21 cellular contexts compared by ENCODE assay signal in genomic region chr1:151036356-151036755, GRCh38. TPM values are rescaled to one million over a fixed set of nuclear protein-coding genes. Genes with fewer than 3 reads are reported as not detected.
A peak's percentile ranks its signal among the peaks of the same experiment; 100 is the strongest.
DNase-seq lines count a peak whose midpoint lies in the region; ATAC-seq and TF ChIP-seq lines count a peak whose summit lies in the region.
"Had no signal": no experiment of that assay in that cellular context is flagged by ENCODE, and none has a peak within 500 bp of the region (broad histone marks: within the 10 kb centered on the region; RNA-seq: fewer than 3 reads in every experiment).

Gene BNIPL, plus strand, starts transcription at chr1:151036586. Its CDS starts 140 bp downstream, at chr1:151036726.

- H3K9me3 ChIP-seq in breast epithelium (no peaks in the 10 kb centered on the region), left lung (no peaks in the 10 kb centered on the region), suprapubic skin (no peaks in the 10 kb centered on the region), ovary (no peaks in the 10 kb centered on the region)
- H3K9me3 ChIP-seq: gastroesophageal sphincter had no signal

- H3K4me1 ChIP-seq in breast epithelium (no peaks in the 10 kb centered on the region), left lung (no peaks in the 10 kb centered on the region), suprapubic skin (peaks cover 19% of the 10 kb centered on the region), ovary (ENCODE audit: insufficient read depth) (no peaks in the 10 kb centered on the region)
- H3K4me1 ChIP-seq: gastroesophageal sphincter had no signal

- H3K36me3 ChIP-seq in breast epithelium (no peaks in the 10 kb centered on the region), left lung (peaks cover 0 to 31% of the 10 kb centered on the region in 2 donors), suprapubic skin (peaks cover 25% of the 10 kb centered on the region), ovary (no peaks in the 10 kb centered on the region)

- ATAC-seq in left lung, result peak; percentile 86
- ATAC-seq: activated CD8-positive, alpha-beta T cell treated with anti-CD3 and anti-CD28 coated beads, Interleukin-2, amount 10 ng/mL, durations not matched to agents 7 days and 5 days; activated T-cell treated with anti-CD3 and anti-CD28 coated beads, Interleukin-2, amount 50 U/mL, for 72 hours; gastroesophageal sphincter had no signal

- peak within 1 kb of the TSS in 2 of 3 donors; percentile 30 to 31 for H3K4me3 ChIP-seq in breast epithelium
- no peak within 1 kb of the TSS for H3K4me3 ChIP-seq in left lung
- peak within 1 kb of the TSS; percentile 38 for H3K4me3 ChIP-seq in suprapubic skin
- H3K4me3 ChIP-seq in ovary, result no peak within 1 kb of the TSS
- H3K4me3 ChIP-seq: gastroesophageal sphincter, SK-N-MC had no signal

- no peak for TF ChIP-seq POLR2A in breast epithelium (IDR thresholded peaks at IDR 0.05)
- no peak for TF ChIP-seq POLR2A in suprapubic skin (IDR thresholded peaks at IDR 0.05)
- no peak for TF ChIP-seq POLR2A in ovary (IDR thresholded peaks at IDR 0.05)

- intact Hi-C loops in breast epithelium (cut with DNase I; ENCODE audit: low total_unique reads), result no loop called here
- intact Hi-C loops in left lung (cut with DNase I), result no loop called here
- intact Hi-C loops in ovary (cut with DNase I), result no loop called here

- TF ChIP-seq EP300 in suprapubic skin (IDR thresholded peaks at IDR 0.05) (no peak), ovary (IDR thresholded peaks at IDR 0.05) (no peak)

- H3K27ac ChIP-seq in breast epithelium (peak within 1 kb of the TSS; percentile 42 to 44), left lung (no peak within 1 kb of the TSS), suprapubic skin (peak within 1 kb of the TSS; percentile 66), ovary (no peak within 1 kb of the TSS)
- H3K27ac ChIP-seq: gastroesophageal sphincter, SK-N-MC, VCaP had no signal

- DNase-seq in SIG-M5 treated with dmso at 0.1 percent for 504 hours (lab: John Stamatoyannopoulos, UW; ENCODE audit: unreplicated experiment) (peak; percentile 57), SIG-M5 (lab: John Stamatoyannopoulos, UW) (no peak), breast epithelium (ENCODE audit: low spot score in 2 of 2) (no peak), left lung (no peak), suprapubic skin (ENCODE audit: low spot score in 2 of 2) (no peak), ovary (no peak), NCI-H345 (lab: John Stamatoyannopoulos, UW) (no peak), NCI-H1436 (lab: John Stamatoyannopoulos, UW) (no peak)
- DNase-seq: activated CD8-positive, alpha-beta T cell treated with anti-CD3 and anti-CD28 coated beads, Interleukin-2, amount 10 ng/mL, durations not matched to agents 7 days and 5 days; activated T-cell treated with anti-CD3 and anti-CD28 coated beads, Interleukin-2, amount 50 U/mL, for 72 hours; C1 segment of cervical spinal cord; DMS79 treated with DMSO at 0.1 percent for 48 hours; NCI-H2029; NCI-H526 treated with DMSO at 0.1 percent for 48 hours; occipital lobe; OCI-M1; stimulated activated CD4-positive, alpha-beta T cell treated with anti-CD3 and anti-CD28 coated beads, Interleukin-4, amount 100 ng/mL, for 4 hours had no signal

- TF ChIP-seq CTCF in breast epithelium (IDR thresholded peaks at IDR 0.05) (no peak), left lung (IDR thresholded peaks at IDR 0.05) (no peak), suprapubic skin (IDR thresholded peaks at IDR 0.05) (no peak), ovary (IDR thresholded peaks at IDR 0.05) (no peak)

- WGBS in suprapubic skin, result 31% methylated on average over 2 of the region's 2 CpGs
- WGBS in ovary, 3 donors, result 43 to 53% (median 48%) methylated on average over 2 of the region's 2 CpGs

- no peaks in the 10 kb centered on the region for H3K27me3 ChIP-seq in breast epithelium
- H3K27me3 ChIP-seq in left lung, result no peaks in the 10 kb centered on the region
- no peaks in the 10 kb centered on the region for H3K27me3 ChIP-seq in suprapubic skin
- no peaks in the 10 kb centered on the region for H3K27me3 ChIP-seq in ovary
- H3K27me3 ChIP-seq: gastroesophageal sphincter had no signal

RNA-seq across cellular contexts. Expression of gene BNIPL, which starts in this region (rescaled TPM):
- total RNA-seq in breast epithelium, result 10 to 100 TPM in 2 of 3 donors, under 1 TPM in 1; 0.16 to 47.1 (median 17.0) TPM
- 1 to 10 TPM; 3.5 to 5.9 TPM for total RNA-seq in left lung
- 100 to 1,000 TPM; 196 to 492 (median 251) TPM for total RNA-seq in suprapubic skin
- total RNA-seq in ovary, result 10 to 100 TPM in 1 of 7 donors, 1 to 10 TPM in 1, under 1 TPM in 5; 0.17 to 10.6 (median 0.60) TPM
- polyA plus RNA-seq in ovary, result under 1 TPM; 0.13 to 0.32 TPM
- total RNA-seq: HT1080 had no signal

Comparison
In these comparisons a context has a peak if more than half of its experiments do, and no peak if none do; other contexts are left out.
1. RNA of gene BNIPL (total RNA-seq): 196 to 492 TPM in suprapubic skin; 0.16 to 47.1 TPM in breast epithelium, 3.5 to 5.9 TPM in left lung and 0.17 to 10.6 TPM in ovary; every median in the first group is over 4 times any median in the second.
2. H3K27ac ChIP-seq: peak in breast epithelium (2 of 2) and suprapubic skin (single experiment); none in left lung (0 of 2) and ovary (0 of 2).
3. H3K4me3 ChIP-seq: peak in breast epithelium (2 of 3) and suprapubic skin (single experiment); none in left lung (0 of 2) and ovary (single experiment).